In the genomic region with DNA sequence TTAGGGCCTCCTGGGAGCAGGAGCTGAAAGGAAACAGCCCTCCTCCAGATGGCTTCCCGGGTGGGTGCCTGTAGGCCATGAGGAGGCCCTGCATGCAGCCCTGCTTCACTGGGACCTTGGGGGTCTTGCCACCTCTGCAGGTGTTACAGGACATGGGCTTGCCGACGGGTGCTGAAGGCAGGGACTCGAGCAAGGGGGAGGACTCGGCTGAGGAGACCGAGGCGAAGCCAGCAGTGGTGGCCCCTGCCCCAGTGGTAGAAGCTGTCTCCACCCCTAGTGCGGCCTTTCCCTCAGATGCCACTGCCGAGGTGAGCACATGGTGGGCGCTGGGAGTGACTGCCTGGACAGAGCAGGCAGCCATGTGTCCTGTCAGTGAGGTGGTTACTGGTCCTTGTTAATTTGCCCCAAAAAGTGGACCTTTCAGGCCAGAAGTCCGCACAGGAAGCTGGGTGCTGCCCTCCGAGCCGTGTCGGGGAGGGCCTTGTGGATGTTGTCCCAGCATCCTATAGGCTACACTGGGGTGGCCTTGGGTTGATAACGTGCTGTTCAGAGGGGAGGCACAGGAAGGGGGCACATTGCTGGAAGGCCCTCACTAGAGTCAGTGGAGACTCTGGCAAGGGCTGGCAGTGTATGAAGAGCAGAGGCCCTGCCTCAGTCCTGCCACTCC, we compare ENCODE assay signal across 15 cellular contexts. TPM values are rescaled to one million over a fixed set of nuclear protein-coding genes. Genes with fewer than 3 reads are reported as not detected.
DNase-seq lines count a peak whose midpoint lies in the region; ATAC-seq, FAIRE-seq and TF ChIP-seq lines count a peak whose summit lies in the region.
"Had no signal": no experiment of that assay in that cellular context is flagged by ENCODE, and none has a peak within 500 bp of the region (broad histone marks: within the 10 kb centered on the region; RNA-seq: fewer than 3 reads in every experiment).

No MANE protein-coding gene starts in this region.

- H3K27ac ChIP-seq in DND-41 (ENCODE audit: low read length) = no peak overlapping the region
- no peak overlapping the region for H3K27ac ChIP-seq in GM12878 (ENCODE audit: control insufficient read depth, insufficient read depth)
- peak overlapping the region; percentile 46 for H3K27ac ChIP-seq in neural progenitor cell
- no peak overlapping the region for H3K27ac ChIP-seq in brain microvascular endothelial cell
- no peak overlapping the region for H3K27ac ChIP-seq in adrenal gland
- H3K27ac ChIP-seq: SJCRH30 had no signal

- no peak overlapping the region for H3K4me3 Mint-ChIP-seq in neural progenitor cell
- H3K4me3 Mint-ChIP-seq: B cell; CD4-positive, alpha-beta T cell had no signal

- TF ChIP-seq EP300 in GM12878 (IDR thresholded peaks at IDR 0.05; ENCODE audit: borderline replicate concordance in 1 of 2, control insufficient read depth in 1 of 2, low read depth in 2 of 2, low read length in 2 of 2) = no peak

- DNase-seq in DND-41 (no peak), H7 (peak; percentile 59), GM12878 (ENCODE audit: low read depth, low spot score) (no peak), neural progenitor cell (ENCODE audit: low spot score) (no peak), brain microvascular endothelial cell (no peak), NCI-H2107 (lab: John Stamatoyannopoulos, UW) (no peak), adrenal gland (no peak)
- DNase-seq: CD4-positive, alpha-beta T cell; GF-D8; HCEC 1CT; KBM-7; NCI-H1048; SJCRH30 had no signal

- SMC1A ChIA-PET in GM12878 (lab: Charles Lee; ENCODE audit: uncharacterized antibody, unreplicated experiment) = no interaction called here

- no TSS peak for BruUV-seq in GM12878 (replicated peaks; lab: Mats Ljungman, UMichigan)

- peaks cover 28% of the 10 kb centered on the region for H3K36me3 Mint-ChIP-seq in neural progenitor cell

- H2AFZ ChIP-seq in DND-41 (ENCODE audit: low read depth, low read length) = no peak overlapping the region
- no peak overlapping the region for H2AFZ ChIP-seq in GM12878 (ENCODE audit: control insufficient read depth, low read depth, low read length)
- no peak overlapping the region for H2AFZ ChIP-seq in neural progenitor cell (replicated peaks)

- H3K9ac ChIP-seq in DND-41 (ENCODE audit: low read depth, low read length) (no peak overlapping the region), GM12878 (ENCODE audit: control insufficient read depth, insufficient read depth, low read length) (no peak overlapping the region), neural progenitor cell (no peak overlapping the region)

- TF ChIP-seq POLR2A in GM12878 (IDR thresholded peaks at IDR 0.05; ENCODE audit: low read depth, low read length) = peak; percentile 71
- TF ChIP-seq POLR2A in adrenal gland (IDR thresholded peaks at IDR 0.05) = no peak

- no peaks in the 10 kb centered on the region for H3K9me3 ChIP-seq in DND-41 (ENCODE audit: insufficient read depth, low read length, severe bottlenecking)
- H3K9me3 ChIP-seq in GM12878 (replicated peaks; ENCODE audit: control insufficient read depth, insufficient read depth, low read length) = no peaks in the 10 kb centered on the region
- H3K9me3 ChIP-seq in neural progenitor cell (ENCODE audit: low read depth) = no peaks in the 10 kb centered on the region
- H3K9me3 ChIP-seq in adrenal gland (replicated peaks in 1 of 3) = no peaks in the 10 kb centered on the region
- H3K9me3 ChIP-seq: SJCRH30 had no signal

- H3F3A ChIP-seq in neural progenitor cell (ENCODE audit: low read depth) = peaks cover 56% of the 10 kb centered on the region

- H4K20me1 ChIP-seq in DND-41 (ENCODE audit: insufficient read depth, low read length) (peaks cover 94% of the 10 kb centered on the region), GM12878 (ENCODE audit: control insufficient read depth, insufficient read depth) (peaks cover 2% of the 10 kb centered on the region; the same call in 1 of the 2 replicates), neural progenitor cell (ENCODE audit: low read depth) (peaks cover 100% of the 10 kb centered on the region)

- H3K36me3 ChIP-seq in DND-41 (ENCODE audit: insufficient read depth, low read length) = peaks cover 100% of the 10 kb centered on the region
- peaks cover 88% of the 10 kb centered on the region for H3K36me3 ChIP-seq in H7 (replicated peaks; ENCODE audit: control insufficient read depth, insufficient read depth, low read length)
- peaks cover 60 to 75% of the 10 kb centered on the region in 2 experiments for H3K36me3 ChIP-seq in GM12878 (ENCODE audit: control insufficient read depth in 2 of 2, insufficient read depth in 2 of 2, low read length in 1 of 2)
- H3K36me3 ChIP-seq in neural progenitor cell = peaks cover 23% of the 10 kb centered on the region
- H3K36me3 ChIP-seq in brain microvascular endothelial cell (replicated peaks) = peaks cover 91% of the 10 kb centered on the region
- peaks cover 0 to 94% of the 10 kb centered on the region in 2 donors for H3K36me3 ChIP-seq in adrenal gland (replicated peaks in 1 of 2)

- H3K9me3 Mint-ChIP-seq in neural progenitor cell = no peaks in the 10 kb centered on the region
- H3K9me3 Mint-ChIP-seq: CD4-positive, alpha-beta T cell had no signal

- POLR2A ChIA-PET in GM12878 (lab: Charles Lee) = no interaction called here

- no peak for TF ChIP-seq RAD21 in GM12878 (IDR thresholded peaks at IDR 0.05; ENCODE audit: insufficient read depth, low read depth, low read length)

- H3K4me3 ChIP-seq in DND-41 (ENCODE audit: low read depth in 1 of 2, low read length in 2 of 2) = no peak overlapping the region
- H3K4me3 ChIP-seq in H7 (ENCODE audit: insufficient read depth, low read depth, low read length) = no peak overlapping the region
- no peak overlapping the region for H3K4me3 ChIP-seq in GM12878
- no peak overlapping the region for H3K4me3 ChIP-seq in neural progenitor cell
- no peak overlapping the region for H3K4me3 ChIP-seq in brain microvascular endothelial cell (ENCODE audit: low read depth, low read length)
- H3K4me3 ChIP-seq in adrenal gland = no peak overlapping the region
- H3K4me3 ChIP-seq: SJCRH30 had no signal

- peak; percentile 13; the same call in 1 of the 3 replicates for ATAC-seq in DND-41 (ENCODE audit: insufficient read depth, low read depth)
- no peak for ATAC-seq in GM12878

- H3K79me2 ChIP-seq in DND-41 (ENCODE audit: insufficient read depth, low read length) (peaks cover 94% of the 10 kb centered on the region), GM12878 (ENCODE audit: control insufficient read depth, insufficient read depth, low read length) (no peaks in the 10 kb centered on the region), neural progenitor cell (ENCODE audit: low read depth) (peaks cover 96% of the 10 kb centered on the region)

- RAD21 ChIA-PET in GM12878 (lab: Charles Lee; ENCODE audit: unreplicated experiment) = no interaction called here

- H3K4me2 ChIP-seq in DND-41 (ENCODE audit: insufficient read depth, low read length) (no peak overlapping the region), GM12878 (ENCODE audit: control insufficient read depth, insufficient read depth) (no peak overlapping the region), neural progenitor cell (no peak overlapping the region)

- H3K4me1 ChIP-seq in DND-41 (ENCODE audit: insufficient read depth, low read length) (no peaks in the 10 kb centered on the region), GM12878 (ENCODE audit: control insufficient read depth, insufficient read depth, low read length) (no peaks in the 10 kb centered on the region), neural progenitor cell (no peaks in the 10 kb centered on the region), adrenal gland (replicated peaks in 1 of 2) (no peaks in the 10 kb centered on the region)
- H3K4me1 ChIP-seq: SJCRH30 had no signal

- H3K4me1 Mint-ChIP-seq in neural progenitor cell = no peaks in the 10 kb centered on the region
- H3K4me1 Mint-ChIP-seq: B cell had no signal

- CTCF ChIA-PET in GM12878 (lab: Yijun Ruan, JAX) = interaction anchor here (0.9 to 1.3 kb wide), 3 partner anchors 17 to 101 kb away, joined by 3 to 4 read pairs (median 4); no protein-coding TSS in a partner anchor

- WGBS in GM12878 (ENCODE audit: insufficient coverage, insufficient replicate concordance, low lambda C conversion rate, missing lambda C conversion rate) = 89% methylated on average over 15 of the region's 15 CpGs
- 67 to 80% (median 75%) methylated on average over 8 to 15 of the region's 15 CpGs for WGBS in adrenal gland, 4 donors

- no peak for FAIRE-seq in GM12878 (lab: Jason Lieb, UNC)
- FAIRE-seq: D721Med had no signal

- in situ Hi-C loops in GM12878 (cut with MboI) = no loop called here
- in situ Hi-C loops in brain microvascular endothelial cell (cut with HindIII; ENCODE audit: low pct_ligation_motif_present, low sequenced_read_pairs) = no loop called here

- H3K27me3 Mint-ChIP-seq in neural progenitor cell (ENCODE audit: insufficient read depth, low read depth) = peaks cover 5% of the 10 kb centered on the region
- H3K27me3 Mint-ChIP-seq: B cell; CD4-positive, alpha-beta T cell had no signal

- TF ChIP-seq CTCF in DND-41 (IDR thresholded peaks at IDR 0.05; ENCODE audit: borderline replicate concordance, extremely low read depth, low read length, poor library complexity, severe bottlenecking) (no peak), GM12878 (IDR thresholded peaks at IDR 0.05 in 2 of 3, conservative IDR thresholded peaks at IDR 0.05 in 1 of 3; ENCODE audit: control insufficient read depth in 2 of 3, extremely low read depth in 1 of 3, insufficient read depth in 1 of 3, low read depth in 3 of 3, low read length in 3 of 3) (no peak), neural progenitor cell (IDR thresholded peaks at IDR 0.05) (no peak), brain microvascular endothelial cell (IDR thresholded peaks at IDR 0.05; ENCODE audit: low read depth, low read length, missing control alignments) (no peak), adrenal gland (IDR thresholded peaks at IDR 0.05) (no peak)

- H3K27me3 ChIP-seq in DND-41 (ENCODE audit: insufficient read depth, low read length, poor library complexity) (no peaks in the 10 kb centered on the region), H7 (ENCODE audit: control insufficient read depth, insufficient read depth, low read length) (no peaks in the 10 kb centered on the region), GM12878 (replicated peaks in 1 of 2; ENCODE audit: control insufficient read depth in 2 of 2, insufficient read depth in 2 of 2, low read length in 1 of 2) (no peaks in the 10 kb centered on the region), neural progenitor cell (no peaks in the 10 kb centered on the region), brain microvascular endothelial cell (replicated peaks) (no peaks in the 10 kb centered on the region), adrenal gland (no peaks in the 10 kb centered on the region)
- H3K27me3 ChIP-seq: SJCRH30 had no signal

- intact Hi-C loops in GM12878 (cut with micrococcal nuclease; ENCODE audit: unreplicated experiment) = no loop called here
- intact Hi-C loops in adrenal gland (cut with DNase I) = no loop called here

- H3K27ac Mint-ChIP-seq in neural progenitor cell = no peak overlapping the region
- H3K27ac Mint-ChIP-seq: B cell had no signal

RNA-seq across cellular contexts. Expression of a gene that starts 18.7 kb away (rescaled TPM):
- total RNA-seq in H7 (2014; rRNA removed; shearing (Covaris generic)) = 52.4 and 64.9 TPM in 2 replicates
- 39.8 and 40.8 TPM in 2 replicates for total RNA-seq in GM12878 (2013; cell fraction: nucleolus; rRNA removed)
- total RNA-seq in GM12878 (2014; rRNA removed) (40.7 and 44.3 TPM in 2 replicates), GM12878 (2014; rRNA removed; fragmentation: Illumina TruSeq; extraction: Trizol) (18.1 and 19.9 TPM in 2 replicates), GM12878 (2021) (55.0 and 59.3 TPM in 2 replicates), neural progenitor cell (ENCODE audit: low replicate concordance) (20.4 and 46.9 TPM in 2 replicates), adrenal gland (10 to 100 TPM; 16.4 to 82.7 (median 44.5) TPM)
- polyA plus RNA-seq in GM12878 (2011; ENCODE audit: low read depth) = 33.3 TPM
- polyA plus RNA-seq in GM12878 (2011; rRNA removed) (10.7 and 33.9 TPM in 2 replicates), GM12878 (2014; fragmentation: Illumina TruSeq; extraction: Trizol) (4.0 and 14.2 TPM in 2 replicates), GM12878 (2014; fragmentation: Nextera tagmentation; extraction: Ambion mirVana) (1 to 10 TPM in 1 of 2 experiments, under 1 TPM in 1; 0.89 to 8.6 TPM), GM12878 (2014; rRNA removed) (66.0 and 71.2 TPM in 2 replicates), GM12878 (2016; fragmentation: Nextera tagmentation; extraction: Ambion mirVana) (10 to 100 TPM; 73.7 to 78.9 TPM), adrenal gland (100 to 1,000 TPM in 2 of 3 donors, 1 to 10 TPM in 1; 8.1 to 466 (median 422) TPM)
- polyA plus RNA-seq in GM12878 (2011; cell fraction: cytosol; rRNA removed) = 41.3 and 62.3 TPM in 2 replicates
- 244 and 250 TPM in 2 replicates for polyA plus RNA-seq in GM12878 (2011; cell fraction: nucleus; rRNA removed)
- 42.4 and 48.1 TPM in 2 replicates for polyA plus RNA-seq in GM12878 (2012)
- polyA minus RNA-seq in GM12878 (2011; rRNA and poly(A)+ RNA removed) = 13.8 and 18.9 TPM in 2 replicates
- polyA minus RNA-seq in GM12878 (2011; cell fraction: cytosol; rRNA and poly(A)+ RNA removed) = 10.2 and 10.4 TPM in 2 replicates
- polyA minus RNA-seq in GM12878 (2011; cell fraction: nucleus; rRNA and poly(A)+ RNA removed) = 20.6 and 23.8 TPM in 2 replicates

RNA-seq across cellular contexts. Expression of a gene that starts 28.4 kb away (rescaled TPM):
- total RNA-seq in H7 (2014; rRNA removed; shearing (Covaris generic)) = 354 and 378 TPM in 2 replicates
- total RNA-seq in GM12878 (2013; cell fraction: nucleolus; rRNA removed) = 214 and 243 TPM in 2 replicates
- total RNA-seq in GM12878 (2014; rRNA removed) (100 and 112 TPM in 2 replicates), GM12878 (2014; rRNA removed; fragmentation: Illumina TruSeq; extraction: Trizol) (109 and 112 TPM in 2 replicates), GM12878 (2021) (354 and 383 TPM in 2 replicates), neural progenitor cell (ENCODE audit: low replicate concordance) (477 and 633 TPM in 2 replicates), adrenal gland (100 to 1,000 TPM in 5 of 8 donors, 10 to 100 TPM in 3; 75.0 to 254 (median 145) TPM)
- 91.1 TPM for polyA plus RNA-seq in GM12878 (2011; ENCODE audit: low read depth)
- polyA plus RNA-seq in GM12878 (2011; rRNA removed) (106 and 178 TPM in 2 replicates), GM12878 (2014; fragmentation: Illumina TruSeq; extraction: Trizol) (180 and 253 TPM in 2 replicates), GM12878 (2014; fragmentation: Nextera tagmentation; extraction: Ambion mirVana) (10 to 100 TPM; 28.1 to 38.1 TPM), GM12878 (2014; rRNA removed) (175 and 191 TPM in 2 replicates), GM12878 (2016; fragmentation: Nextera tagmentation; extraction: Ambion mirVana) (100 to 1,000 TPM; 205 TPM), adrenal gland (100 to 1,000 TPM; 192 to 232 (median 219) TPM)
- polyA plus RNA-seq in GM12878 (2011; cell fraction: cytosol; rRNA removed) = 116 and 136 TPM in 2 replicates
- polyA plus RNA-seq in GM12878 (2011; cell fraction: nucleus; rRNA removed) = 323 and 436 TPM in 2 replicates
- 139 and 213 TPM in 2 replicates for polyA plus RNA-seq in GM12878 (2012)
- 111 and 131 TPM in 2 replicates for polyA minus RNA-seq in GM12878 (2011; rRNA and poly(A)+ RNA removed)
- polyA minus RNA-seq in GM12878 (2011; cell fraction: cytosol; rRNA and poly(A)+ RNA removed) = 59.6 and 68.8 TPM in 2 replicates
- 70.6 and 125 TPM in 2 replicates for polyA minus RNA-seq in GM12878 (2011; cell fraction: nucleus; rRNA and poly(A)+ RNA removed)

RNA-seq across cellular contexts. Expression of a gene that starts 35.3 kb away (rescaled TPM):
- 77.6 and 89.9 TPM in 2 replicates for total RNA-seq in H7 (2014; rRNA removed; shearing (Covaris generic))
- total RNA-seq in GM12878 (2013; cell fraction: nucleolus; rRNA removed) = 284 and 297 TPM in 2 replicates
- total RNA-seq in GM12878 (2014; rRNA removed) (56.8 and 68.7 TPM in 2 replicates), GM12878 (2014; rRNA removed; fragmentation: Illumina TruSeq; extraction: Trizol) (53.0 and 58.9 TPM in 2 replicates), GM12878 (2021) (128 and 146 TPM in 2 replicates), neural progenitor cell (ENCODE audit: low replicate concordance) (49.9 and 101 TPM in 2 replicates), adrenal gland (100 to 1,000 TPM; 134 to 196 (median 170) TPM)
- polyA plus RNA-seq in GM12878 (2011; ENCODE audit: low read depth) = 38.6 TPM
- polyA plus RNA-seq in GM12878 (2011; rRNA removed) (22.8 and 47.4 TPM in 2 replicates), GM12878 (2014; fragmentation: Illumina TruSeq; extraction: Trizol) (54.5 and 69.2 TPM in 2 replicates), GM12878 (2014; fragmentation: Nextera tagmentation; extraction: Ambion mirVana) (1 to 10 TPM; 1.2 to 3.4 TPM), GM12878 (2014; rRNA removed) (93.1 and 113 TPM in 2 replicates), GM12878 (2016; fragmentation: Nextera tagmentation; extraction: Ambion mirVana) (100 to 1,000 TPM in 1 of 2 experiments, 10 to 100 TPM in 1; 98.3 to 100 TPM), adrenal gland (100 to 1,000 TPM; 103 to 157 (median 124) TPM)
- 40.7 and 47.0 TPM in 2 replicates for polyA plus RNA-seq in GM12878 (2011; cell fraction: cytosol; rRNA removed)
- polyA plus RNA-seq in GM12878 (2011; cell fraction: nucleus; rRNA removed) = 133 and 175 TPM in 2 replicates
- 82.2 and 92.4 TPM in 2 replicates for polyA plus RNA-seq in GM12878 (2012)
- polyA minus RNA-seq in GM12878 (2011; rRNA and poly(A)+ RNA removed) = 102 and 114 TPM in 2 replicates
- 44.5 and 54.7 TPM in 2 replicates for polyA minus RNA-seq in GM12878 (2011; cell fraction: cytosol; rRNA and poly(A)+ RNA removed)
- polyA minus RNA-seq in GM12878 (2011; cell fraction: nucleus; rRNA and poly(A)+ RNA removed) = 103 and 181 TPM in 2 replicates

RNA-seq across cellular contexts. Expression of a gene that starts 57.2 kb away (rescaled TPM):
- total RNA-seq in H7 (2014; rRNA removed; shearing (Covaris generic)) = 39.4 and 43.0 TPM in 2 replicates
- 44.5 and 46.6 TPM in 2 replicates for total RNA-seq in GM12878 (2013; cell fraction: nucleolus; rRNA removed)
- total RNA-seq in GM12878 (2014; rRNA removed) = 18.0 TPM in 2 replicates
- 9.8 and 11.0 TPM in 2 replicates for total RNA-seq in GM12878 (2014; rRNA removed; fragmentation: Illumina TruSeq; extraction: Trizol)
- 45.3 and 48.4 TPM in 2 replicates for total RNA-seq in GM12878 (2021)
- 35.0 TPM for polyA plus RNA-seq in GM12878 (2011; ENCODE audit: low read depth)
- polyA plus RNA-seq in GM12878 (2011; rRNA removed) = 32.3 and 51.3 TPM in 2 replicates
- polyA plus RNA-seq in GM12878 (2011; cell fraction: cytosol; rRNA removed) = 58.8 and 71.6 TPM in 2 replicates
- 95.0 and 120 TPM in 2 replicates for polyA plus RNA-seq in GM12878 (2011; cell fraction: nucleus; rRNA removed)
- 53.3 and 76.7 TPM in 2 replicates for polyA plus RNA-seq in GM12878 (2012)
- 41.9 and 45.0 TPM in 2 replicates for polyA plus RNA-seq in GM12878 (2014; fragmentation: Illumina TruSeq; extraction: Trizol)
- 1 to 10 TPM; 3.0 to 3.3 TPM for polyA plus RNA-seq in GM12878 (2014; fragmentation: Nextera tagmentation; extraction: Ambion mirVana)
- polyA plus RNA-seq in GM12878 (2014; rRNA removed) = 31.6 and 33.0 TPM in 2 replicates
- 10 to 100 TPM; 26.7 to 26.9 TPM for polyA plus RNA-seq in GM12878 (2016; fragmentation: Nextera tagmentation; extraction: Ambion mirVana)
- polyA minus RNA-seq in GM12878 (2011; rRNA and poly(A)+ RNA removed) = 53.9 and 67.1 TPM in 2 replicates
- 24.6 and 26.8 TPM in 2 replicates for polyA minus RNA-seq in GM12878 (2011; cell fraction: cytosol; rRNA and poly(A)+ RNA removed)
- polyA minus RNA-seq in GM12878 (2011; cell fraction: nucleus; rRNA and poly(A)+ RNA removed) = 22.5 and 27.9 TPM in 2 replicates
- total RNA-seq in neural progenitor cell (ENCODE audit: low replicate concordance) = 45.6 and 81.8 TPM in 2 replicates
- total RNA-seq in adrenal gland = 100 to 1,000 TPM in 4 of 8 donors, 10 to 100 TPM in 4; 48.8 to 188 (median 100) TPM
- 10 to 100 TPM; 67.3 to 92.3 (median 68.1) TPM for polyA plus RNA-seq in adrenal gland
